ENCODE assay signal across 37 cellular contexts in genomic region chr1:67262735-67263134, GRCh38. TPM values are rescaled to one million over a fixed set of nuclear protein-coding genes. Genes with fewer than 3 reads are reported as not detected.
"Had no signal": no experiment of that assay in that cellular context is flagged by ENCODE, and none has a peak within 500 bp of the region (broad histone marks: within the 10 kb centered on the region; RNA-seq: fewer than 3 reads in every experiment).

No MANE protein-coding gene starts in this region.

- H3K27ac ChIP-seq: adrenal gland, body of pancreas, breast epithelium, Peyer's patch, VCaP had no signal

- H3K4me1 ChIP-seq: body of pancreas, breast epithelium, Peyer's patch had no signal

- FAIRE-seq: astrocyte had no signal

- ATAC-seq: activated CD8-positive, alpha-beta memory T cell treated with anti-CD3 and anti-CD28 coated beads, Interleukin-2, amount 10 ng/mL, durations not matched to agents 7 days and 5 days; activated T-helper 17 cell treated with anti-CD3 and anti-CD28 coated beads, Interleukin-2, amount 50 U/mL, for 72 hours; body of pancreas; PC-3; SK-N-SH treated with all-trans-retinoic acid at 6 μM for 48 hours; T-cell had no signal

- H3K4me3 ChIP-seq: adrenal gland, body of pancreas, breast epithelium, Peyer's patch had no signal

- DNase-seq: activated B cell treated with CpG ODN at 0.5 μM for 24 hours; activated CD4-positive, alpha-beta memory T cell treated with anti-CD3 and anti-CD28 coated beads for 36 hours; activated CD4-positive, alpha-beta T cell treated with anti-CD3 and anti-CD28 coated beads for 4 hours; activated CD4-positive, alpha-beta T cell treated with anti-CD3 and anti-CD28 coated beads, Interleukin-2, amount 50 U/mL, for 1 hour; activated CD4-positive, CD25-positive, alpha-beta regulatory T cell treated with anti-CD3 and anti-CD28 coated beads, Interleukin-2, amount 50 U/mL, for 72 hours; activated CD8-positive, alpha-beta memory T cell treated with anti-CD3 and anti-CD28 coated beads for 24 hours; activated CD8-positive, alpha-beta memory T cell treated with anti-CD3 and anti-CD28 coated beads, Interleukin-2, amount 10 ng/mL, durations not matched to agents 7 days and 5 days; activated CD8-positive, alpha-beta memory T cell treated with anti-CD3 and anti-CD28 coated beads, Interleukin-2, amount 50 U/mL, for 48 hours; activated effector memory CD4-positive, alpha-beta T cell treated with anti-CD3 and anti-CD28 coated beads, Interleukin-2, amount 50 U/mL, for 16 hours; activated naive CD4-positive, alpha-beta T cell; activated naive CD4-positive, alpha-beta T cell treated with anti-CD3 and anti-CD28 coated beads, Interleukin-2, amount 50 U/mL, for 16 hours; activated T-cell treated with anti-CD3 and anti-CD28 coated beads, Interleukin-2, amount 50 U/mL, for 48 hours; adrenal gland; body of pancreas; Kasumi-1; MM.1S; MV-4-11; NCI-H1092; NCI-H1436 treated with DMSO at 0.1 percent for 48 hours; NCI-H1694 treated with DMSO at 0.1 percent for 48 hours; NCI-H2029; NCI-H510A; NCI-H526; NCI-H748 treated with DMSO at 0.1 percent for 48 hours; NK-92 treated with Interleukin-12 subunit alpha and Interleukin-12 subunit beta, amount 100 ng/mL, for 24 hours; PC-3; Peyer's patch; RPMI8226; SIG-M5; T-cell; T-helper 2 cell; T-helper 9 cell had no signal

- H3K36me3 ChIP-seq: adrenal gland, breast epithelium, Peyer's patch had no signal

- H3K27me3 ChIP-seq: adrenal gland, body of pancreas, breast epithelium, Peyer's patch had no signal

- H3K9me3 ChIP-seq: adrenal gland, body of pancreas, breast epithelium, Peyer's patch had no signal

RNA-seq across cellular contexts. Expression of gene IL12RB2, which starts 44.9 kb away (rescaled TPM):
- total RNA-seq: PC-3 had no signal
